9 cellular contexts compared by ENCODE assay signal in the genomic region with DNA sequence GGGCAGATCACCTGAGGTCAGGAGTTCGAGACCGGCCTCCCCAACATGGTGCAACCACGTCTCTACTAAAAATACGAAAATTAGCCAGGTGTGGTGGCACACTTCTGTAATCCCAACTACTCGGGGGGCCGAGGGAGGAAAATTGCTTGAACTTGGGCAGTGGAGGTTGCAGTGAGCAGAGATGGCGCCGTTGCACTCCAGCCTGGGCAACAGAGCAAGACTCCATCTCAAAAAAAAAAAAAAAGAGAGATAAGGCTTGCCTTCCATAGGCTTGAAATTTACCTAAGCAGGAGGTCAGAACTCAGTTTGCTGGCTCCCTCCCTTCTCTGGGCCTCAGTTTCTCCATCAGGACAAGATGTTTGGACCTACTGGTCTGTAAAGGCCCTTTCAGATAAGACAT. TPM values are rescaled to one million over a fixed set of nuclear protein-coding genes. Genes with fewer than 3 reads are reported as not detected.
DNase-seq lines count a peak whose midpoint lies in the region; ATAC-seq and TF ChIP-seq lines count a peak whose summit lies in the region.
"Had no signal": no experiment of that assay in that cellular context is flagged by ENCODE, and none has a peak within 500 bp of the region (broad histone marks: within the 10 kb centered on the region; RNA-seq: fewer than 3 reads in every experiment).

No MANE protein-coding gene starts in this region.

- in situ Hi-C loops in GM13977 (cut with MboI; ENCODE audit: low pct_unique_long_range_greater_than_20kb, low sequenced_read_pairs, unreplicated experiment): no loop called here

- DNase-seq in AG04449 (ENCODE audit: low read depth, low spot score): no peak
- DNase-seq in GM13977 (ENCODE audit: low spot score): no peak
- DNase-seq in WTC11 (ENCODE audit: low spot score): no peak
- no peak for DNase-seq in NCI-H146 (lab: John Stamatoyannopoulos, UW)
- no peak for DNase-seq in CD1c-positive myeloid dendritic cell (ENCODE audit: extremely low spot score)
- DNase-seq in foreskin keratinocyte: no peak
- DNase-seq: dermis blood vessel endothelial cell had no signal

- CTCF ChIA-PET in AG04449 (lab: Yijun Ruan, JAX): interaction anchor here (1.9 to 4.9 kb wide), 2 partner anchors 9 to 95 kb away, joined by 4 to 67 read pairs; a partner anchor contains a TSS
- CTCF ChIA-PET in WTC11 (lab: Charles Lee): interaction anchor here (1.1 kb wide), 1 partner anchor 126 kb away, joined by 3 read pairs; a partner anchor contains a TSS

- peaks cover 8% of the 10 kb centered on the region for H3K4me1 Mint-ChIP-seq in WTC11

- no peak overlapping the region for H3K27ac Mint-ChIP-seq in WTC11

- no peak overlapping the region for H3K9ac ChIP-seq in iPS-20b (ENCODE audit: low read depth, low read length)

- peaks cover 49% of the 10 kb centered on the region for H3K36me3 Mint-ChIP-seq in WTC11

- H3K27me3 ChIP-seq in iPS-20b (ENCODE audit: insufficient read depth, low read length) (no peaks in the 10 kb centered on the region), foreskin keratinocyte (no peaks in the 10 kb centered on the region)

- POLR2A ChIA-PET in AG04449 (lab: Yijun Ruan, JAX): no interaction called here
- POLR2A ChIA-PET in WTC11 (lab: Charles Lee): interaction anchor here (4.1 kb wide), 1 partner anchor 9 kb away, joined by 26 read pairs; a partner anchor contains a TSS

- TF ChIP-seq CTCF in AG04449 (IDR thresholded peaks at IDR 0.05; ENCODE audit: insufficient read depth, low read length, missing control alignments) (no peak), GM13977 (IDR thresholded peaks at IDR 0.05; ENCODE audit: extremely low read depth, insufficient read depth, missing control alignments) (peak; percentile 2), WTC11 (IDR thresholded peaks at IDR 0.05) (no peak), foreskin keratinocyte (conservative IDR thresholded peaks at IDR 0.05) (no peak)

- peak overlapping the region; percentile 93 for H3K4me3 Mint-ChIP-seq in WTC11

- 0 out of 2 replicates have a peak, but pooled peaks cover 4% of the 10 kb centered on the region for H3K4me1 ChIP-seq in iPS-20b (ENCODE audit: insufficient read depth, low read length)
- H3K4me1 ChIP-seq in foreskin keratinocyte: no peaks in the 10 kb centered on the region

- H3K9me3 Mint-ChIP-seq in WTC11: no peaks in the 10 kb centered on the region

- H3K4me3 ChIP-seq in AG04449 (ENCODE audit: low read depth, low read length) (peak overlapping the region; percentile 89; the same call in 1 of the 2 replicates), iPS-20b (ENCODE audit: low read length) (peak overlapping the region; percentile 83; the same call in 1 of the 2 replicates)

- H3K27ac ChIP-seq in iPS-20b (ENCODE audit: low read length) (no peak overlapping the region), foreskin keratinocyte (no peak overlapping the region)

- ATAC-seq in WTC11 (no peak), GM21529 (IDR thresholded peaks at IDR 0.05; ENCODE audit: unreplicated experiment) (no peak), foreskin keratinocyte (no peak)

- H3K27me3 Mint-ChIP-seq in WTC11 (ENCODE audit: low read depth): no peaks in the 10 kb centered on the region

- peaks cover 61% of the 10 kb centered on the region for H3K36me3 ChIP-seq in iPS-20b (ENCODE audit: insufficient read depth, low read depth, low read length)

- H3K9me3 ChIP-seq in iPS-20b (ENCODE audit: insufficient read depth, low read depth, low read length): no peaks in the 10 kb centered on the region

TF ChIP-seq in WTC11, 78 proteins besides CTCF, POLR2A, EP300 and RAD21:
- TF ChIP-seq CBFB (CRISPR knock-in tag; IDR thresholded peaks at IDR 0.05; ENCODE audit: low read depth) (no peak), ESRRA (CRISPR knock-in tag; IDR thresholded peaks at IDR 0.05; ENCODE audit: borderline replicate concordance) (no peak), CREM (CRISPR knock-in tag; IDR thresholded peaks at IDR 0.05) (no peak), ZNF121 (CRISPR knock-in tag; IDR thresholded peaks at IDR 0.05) (peak; percentile 79; the same call in 1 of the 2 replicates), TEAD4 (CRISPR knock-in tag; IDR thresholded peaks at IDR 0.05) (no peak)

RNA-seq across cellular contexts. Expression of a gene that starts 1.3 kb away (rescaled TPM):
- total RNA-seq in WTC11 (2021) (76.8 to 79.3 TPM (median 77.5 TPM) in 3 replicates), foreskin keratinocyte (32.0 and 35.9 TPM in 2 replicates)
- 58.9 and 61.1 TPM in 2 replicates for polyA plus RNA-seq in foreskin keratinocyte

RNA-seq across cellular contexts. Expression of a gene that starts 10.0 kb away (rescaled TPM):
- total RNA-seq in WTC11 (2021) (25.8 to 28.7 TPM (median 25.8 TPM) in 3 replicates), foreskin keratinocyte (15.5 and 17.9 TPM in 2 replicates)
- polyA plus RNA-seq in foreskin keratinocyte: 24.4 and 26.3 TPM in 2 replicates

RNA-seq across cellular contexts. Expression of a gene that starts 41.2 kb away (rescaled TPM):
- total RNA-seq in WTC11 (2021): 20.8 to 23.2 TPM (median 21.6 TPM) in 3 replicates
- total RNA-seq in foreskin keratinocyte: 12.5 and 12.6 TPM in 2 replicates
- 10.5 and 10.8 TPM in 2 replicates for polyA plus RNA-seq in foreskin keratinocyte

RNA-seq across cellular contexts. Expression of a gene that starts 53.5 kb away (rescaled TPM):
- total RNA-seq in WTC11 (2021) (31.4 to 34.1 TPM (median 33.0 TPM) in 3 replicates), foreskin keratinocyte (13.2 and 16.2 TPM in 2 replicates)
- 13.0 and 16.4 TPM in 2 replicates for polyA plus RNA-seq in foreskin keratinocyte

RNA-seq across cellular contexts. Expression of a gene that starts 53.7 kb away (rescaled TPM):
- total RNA-seq in WTC11 (2021) (63.8 to 83.5 TPM (median 64.5 TPM) in 3 replicates), foreskin keratinocyte (127 and 152 TPM in 2 replicates)
- polyA plus RNA-seq in foreskin keratinocyte: 74.0 and 81.3 TPM in 2 replicates
